ENCODE assay signal across 14 cellular contexts in the genomic region with DNA sequence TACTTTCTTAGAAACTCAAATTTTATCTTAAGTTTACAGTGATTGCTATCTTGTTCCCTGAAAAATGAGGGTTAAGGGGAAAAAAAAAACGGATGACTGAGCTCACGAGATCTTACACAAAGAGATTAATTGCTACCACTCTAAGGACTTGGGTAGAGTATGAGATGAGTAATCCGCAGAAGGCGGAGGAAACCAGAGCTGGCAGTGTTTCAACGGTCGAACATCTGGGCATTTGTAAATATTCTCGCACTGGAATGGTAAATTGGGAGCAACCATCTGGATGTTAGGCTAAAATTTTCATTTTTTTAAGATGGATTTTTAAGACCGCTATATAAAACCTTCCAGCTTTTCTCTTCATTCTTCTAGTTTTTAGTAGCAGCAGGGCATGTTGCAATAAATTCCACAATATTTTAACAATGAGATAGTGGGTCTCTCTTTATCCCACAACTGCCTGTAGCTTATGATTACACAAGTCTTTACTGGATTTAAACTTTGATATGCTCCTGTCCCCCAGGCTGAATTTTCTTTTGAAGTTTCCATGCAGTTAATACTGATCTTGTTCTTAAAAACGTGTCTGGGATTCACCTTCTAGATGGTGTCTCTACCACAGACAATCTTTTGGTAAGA.
A peak's percentile ranks its signal among the peaks of the same experiment; 100 is the strongest.
DNase-seq lines count a peak whose midpoint lies in the region; ATAC-seq lines count a peak whose summit lies in the region.
"Had no signal": no experiment of that assay in that cellular context is flagged by ENCODE, and none has a peak within 500 bp of the region (broad histone marks: within the 10 kb centered on the region; RNA-seq: fewer than 3 reads in every experiment).

No MANE protein-coding gene starts in this region.

- CTCF ChIA-PET in activated CD4-positive, alpha-beta T cell treated with anti-CD3 and anti-CD28 coated beads for 36 hours (lab: Charles Lee) = no interaction called here

- H3K27ac Mint-ChIP-seq in activated CD4-positive, alpha-beta T cell treated with anti-CD3 and anti-CD28 coated beads for 36 hours = no peak overlapping the region
- H3K27ac Mint-ChIP-seq in activated naive CD8-positive, alpha-beta T cell treated with anti-CD3 and anti-CD28 coated beads for 36 hours = no peak overlapping the region
- H3K27ac Mint-ChIP-seq: activated CD8-positive, alpha-beta memory T cell treated with anti-CD3 and anti-CD28 coated beads, Interleukin-2, amount 10 ng/mL, durations not matched to agents 7 days and 5 days; neural progenitor cell had no signal

- H3K27me3 Mint-ChIP-seq in activated CD4-positive, alpha-beta T cell treated with anti-CD3 and anti-CD28 coated beads for 36 hours = no peaks in the 10 kb centered on the region
- H3K27me3 Mint-ChIP-seq in activated naive CD8-positive, alpha-beta T cell treated with anti-CD3 and anti-CD28 coated beads for 36 hours = no peaks in the 10 kb centered on the region
- H3K27me3 Mint-ChIP-seq: activated CD8-positive, alpha-beta memory T cell treated with anti-CD3 and anti-CD28 coated beads, Interleukin-2, amount 10 ng/mL, durations not matched to agents 7 days and 5 days had no signal

- intact Hi-C loops in activated CD4-positive, alpha-beta T cell treated with anti-CD3 and anti-CD28 coated beads for 36 hours (cut with DNase I, micrococcal nuclease) = no loop called here

- H3K4me1 Mint-ChIP-seq in activated CD4-positive, alpha-beta T cell treated with anti-CD3 and anti-CD28 coated beads for 36 hours = peaks cover 17% of the 10 kb centered on the region
- no peaks in the 10 kb centered on the region for H3K4me1 Mint-ChIP-seq in activated naive CD8-positive, alpha-beta T cell treated with anti-CD3 and anti-CD28 coated beads for 36 hours
- H3K4me1 Mint-ChIP-seq: activated CD8-positive, alpha-beta memory T cell treated with anti-CD3 and anti-CD28 coated beads, Interleukin-2, amount 10 ng/mL, durations not matched to agents 7 days and 5 days; neural progenitor cell had no signal

- peak; percentile 13 for DNase-seq in DMS 273 (lab: John Stamatoyannopoulos, UW; ENCODE audit: unreplicated experiment)
- DNase-seq in DMS 273 treated with DMSO at 0.1 percent for 48 hours (lab: John Stamatoyannopoulos, UW) = no peak
- peak; percentile 43 for DNase-seq in NCI-H524 treated with DMSO at 0.1 percent for 48 hours (lab: John Stamatoyannopoulos, UW)
- peak; percentile 100 for DNase-seq in fibroblast of peridontal ligament (ENCODE audit: extremely low read depth)
- DNase-seq in stromal cell of bone marrow (ENCODE audit: low read depth) = peak; percentile 43
- no peak for DNase-seq in activated CD4-positive, alpha-beta T cell treated with anti-CD3 and anti-CD28 coated beads for 36 hours
- no peak for DNase-seq in activated T-cell treated with anti-CD3 and anti-CD28 coated beads, Interleukin-2, amount 50 U/mL, for 48 hours
- no peak for DNase-seq in activated naive CD8-positive, alpha-beta T cell treated with anti-CD3 and anti-CD28 coated beads for 36 hours
- DNase-seq: activated CD8-positive, alpha-beta memory T cell treated with anti-CD3 and anti-CD28 coated beads, Interleukin-2, amount 10 ng/mL, durations not matched to agents 7 days and 5 days; activated naive CD4-positive, alpha-beta T cell treated with Interleukin-2 at 50 U/mL for 16 hours; lower lobe of right lung; NCI-H1048; NCI-H748 treated with DMSO at 0.1 percent for 48 hours had no signal

- peaks cover 3% of the 10 kb centered on the region for H3K9me3 Mint-ChIP-seq in activated CD4-positive, alpha-beta T cell treated with anti-CD3 and anti-CD28 coated beads for 36 hours (ENCODE audit: low read depth)
- peaks cover 5% of the 10 kb centered on the region for H3K9me3 Mint-ChIP-seq in activated naive CD8-positive, alpha-beta T cell treated with anti-CD3 and anti-CD28 coated beads for 36 hours

- POLR2A ChIA-PET in activated CD4-positive, alpha-beta T cell treated with anti-CD3 and anti-CD28 coated beads for 36 hours (lab: Charles Lee) = no interaction called here

- no peak for ATAC-seq in activated CD4-positive, alpha-beta T cell treated with anti-CD3 and anti-CD28 coated beads for 36 hours
- ATAC-seq: activated CD8-positive, alpha-beta memory T cell treated with anti-CD3 and anti-CD28 coated beads, Interleukin-2, amount 10 ng/mL, durations not matched to agents 7 days and 5 days; lower lobe of right lung had no signal

- H3K4me3 Mint-ChIP-seq in activated CD4-positive, alpha-beta T cell treated with anti-CD3 and anti-CD28 coated beads for 36 hours = no peak overlapping the region
- H3K4me3 Mint-ChIP-seq in activated naive CD8-positive, alpha-beta T cell treated with anti-CD3 and anti-CD28 coated beads for 36 hours = no peak overlapping the region
- H3K4me3 Mint-ChIP-seq: activated CD8-positive, alpha-beta memory T cell treated with anti-CD3 and anti-CD28 coated beads, Interleukin-2, amount 10 ng/mL, durations not matched to agents 7 days and 5 days; neural progenitor cell had no signal

- no peaks in the 10 kb centered on the region for H3K36me3 Mint-ChIP-seq in activated CD4-positive, alpha-beta T cell treated with anti-CD3 and anti-CD28 coated beads for 36 hours (ENCODE audit: low read depth)
- no peaks in the 10 kb centered on the region for H3K36me3 Mint-ChIP-seq in activated naive CD8-positive, alpha-beta T cell treated with anti-CD3 and anti-CD28 coated beads for 36 hours
- H3K36me3 Mint-ChIP-seq: activated CD8-positive, alpha-beta memory T cell treated with anti-CD3 and anti-CD28 coated beads, Interleukin-2, amount 10 ng/mL, durations not matched to agents 7 days and 5 days; neural progenitor cell had no signal

Comparison
In these comparisons a context has a peak if more than half of its experiments do, and no peak if none do; other contexts are left out.
1. DNase-seq: peak in DMS 273 (single experiment), NCI-H524 treated with DMSO at 0.1 percent for 48 hours (single experiment), fibroblast of peridontal ligament (single experiment) and stromal cell of bone marrow (single experiment); none in DMS 273 treated with DMSO at 0.1 percent for 48 hours (single experiment), activated CD4-positive, alpha-beta T cell treated with anti-CD3 and anti-CD28 coated beads for 36 hours (single experiment), activated T-cell treated with anti-CD3 and anti-CD28 coated beads, Interleukin-2, amount 50 U/mL, for 48 hours (0 of 2) and activated naive CD8-positive, alpha-beta T cell treated with anti-CD3 and anti-CD28 coated beads for 36 hours (single experiment).